ENCODE assay signal across 8 cellular contexts in genomic region chr18:3447035-3447894, GRCh38. TPM values are rescaled to one million over a fixed set of nuclear protein-coding genes. Genes with fewer than 3 reads are reported as not detected.
A peak's percentile ranks its signal among the peaks of the same experiment; 100 is the strongest.
DNase-seq lines count a peak whose midpoint lies in the region; TF ChIP-seq lines count a peak whose summit lies in the region.

No MANE protein-coding gene starts in this region.

- H3K36me3 ChIP-seq in colonic mucosa (no peaks in the 10 kb centered on the region), mesendoderm (ENCODE audit: control insufficient read depth, insufficient read depth, low read length) (no peaks in the 10 kb centered on the region), tibial artery (no peaks in the 10 kb centered on the region)

- peak overlapping the region; percentile 84 to 100 for H3K9ac ChIP-seq in colonic mucosa (ENCODE audit: low read depth in 2 of 2, low read length in 2 of 2)
- peak overlapping the region; percentile 94 for H3K9ac ChIP-seq in mesendoderm (ENCODE audit: low read length)

- intact Hi-C loops in colonic mucosa (cut with DNase I) = loop anchor here (5.0 kb wide), 2 partner anchors 145 to 220 kb away; no protein-coding TSS in a partner anchor
- intact Hi-C loops in tibial artery (cut with DNase I; ENCODE audit: low total_unique reads) = loop anchor here (5.0 kb wide), 1 partner anchor 185 kb away; the partner anchor contains the start of gene MYL12B

- no peak for TF ChIP-seq CTCF in colonic mucosa (IDR thresholded peaks at IDR 0.05)
- no peak for TF ChIP-seq CTCF in tibial artery (IDR thresholded peaks at IDR 0.05)

- peak overlapping the region; percentile 99 for H3K56ac ChIP-seq in mesendoderm (ENCODE audit: low read length)

- H3K27me3 ChIP-seq in colonic mucosa (no peaks in the 10 kb centered on the region), mesendoderm (ENCODE audit: insufficient read depth, low read length, poor library complexity) (no peaks in the 10 kb centered on the region), tibial artery (no peaks in the 10 kb centered on the region)

- peak overlapping the region; percentile 90 for H3K23ac ChIP-seq in mesendoderm (ENCODE audit: low read length)

- peak overlapping the region; percentile 94 for H2BK15ac ChIP-seq in mesendoderm (replicated peaks; ENCODE audit: low read depth)

- peak overlapping the region; percentile 26 for H4K5ac ChIP-seq in mesendoderm (ENCODE audit: low read length)

- H3K4me2 ChIP-seq in mesendoderm (ENCODE audit: low read length) = peak overlapping the region; percentile 94

- H3K4me1 ChIP-seq in colonic mucosa (peaks cover 8% of the 10 kb centered on the region), mesendoderm (ENCODE audit: control insufficient read depth, low read depth, low read length) (peaks cover 10% of the 10 kb centered on the region), tibial artery (peaks cover 0 to 11% (median 8%) of the 10 kb centered on the region in 4 donors)

- WGBS in mesendoderm (ENCODE audit: extremely low coverage, insufficient coverage, low lambda C conversion rate) = no CpG with 5 or more reads among the region's 22 CpGs

- H2AK5ac ChIP-seq in mesendoderm (ENCODE audit: low read length) = peak overlapping the region; percentile 83

- H2BK5ac ChIP-seq in mesendoderm (ENCODE audit: low read length) = peak overlapping the region; percentile 95

- H2BK120ac ChIP-seq in mesendoderm (ENCODE audit: low read depth, low read length) = peak overlapping the region; percentile 68

- H3K27ac ChIP-seq in colonic mucosa (peak overlapping the region; percentile 100), mesendoderm (ENCODE audit: low read depth, low read length) (peak overlapping the region; percentile 99), tibial artery (peak overlapping the region; percentile 98 to 99)

- peaks cover 29% of the 10 kb centered on the region for H3K79me2 ChIP-seq in mesendoderm (ENCODE audit: control insufficient read depth, insufficient read depth, low read length)

- peak overlapping the region; percentile 41 for H3K4ac ChIP-seq in mesendoderm (ENCODE audit: low read depth, low read length)

- H3K18ac ChIP-seq in mesendoderm (ENCODE audit: low read length) = peak overlapping the region; percentile 82

- no peaks in the 10 kb centered on the region for H3K9me3 ChIP-seq in colonic mucosa
- no peaks in the 10 kb centered on the region for H3K9me3 ChIP-seq in tibial artery

- H3K79me1 ChIP-seq in mesendoderm (ENCODE audit: low read length) = no peaks in the 10 kb centered on the region

- H3K4me3 ChIP-seq in colonic mucosa (peak overlapping the region; percentile 68), mesendoderm (ENCODE audit: low read length) (peak overlapping the region; percentile 46), tibial artery (peak overlapping the region; percentile 72 to 89)

- DNase-seq in DMS79 treated with DMSO at 0.1 percent for 48 hours (lab: John Stamatoyannopoulos, UW) (peak; percentile 93), DMS79 (lab: John Stamatoyannopoulos, UW) (no peak), RKO (ENCODE audit: low spot score) (peak; percentile 66), colonic mucosa (no peak), mesendoderm (peak; percentile 91), tibial artery (peak; percentile 59 to 82), cortex of kidney (lab: John Stamatoyannopoulos, UW) (no peak), T-helper 9 cell (no peak)

- no peak overlapping the region for H4K8ac ChIP-seq in mesendoderm (ENCODE audit: low read depth, low read length)

RNA-seq across cellular contexts. Expression of gene TGIF1, which starts 2.7 kb away (rescaled TPM):
- total RNA-seq in colonic mucosa = 10 to 100 TPM; 68.0 to 80.6 TPM
- 147 TPM for polyA plus RNA-seq in mesendoderm (2013, experiment 1 of 2)
- polyA plus RNA-seq in mesendoderm (2013, experiment 2 of 2) = 153 TPM

Comparison
In these comparisons a context has a peak if more than half of its experiments do, and no peak if none do; other contexts are left out.
1. DNase-seq: peak in DMS79 treated with DMSO at 0.1 percent for 48 hours (single experiment), RKO (single experiment), mesendoderm (single experiment) and tibial artery (2 of 2); none in DMS79 (single experiment), colonic mucosa (single experiment), cortex of kidney (single experiment) and T-helper 9 cell (single experiment).
2. Peak in every context shown above with its lines, with median percentiles within 50 percentile points of each other: H3K27ac ChIP-seq and H3K4me3 ChIP-seq.